Comparison of ENCODE assay signal across 2 cellular contexts in genomic region chr12:96398422-96399080, GRCh38.
TF ChIP-seq lines count a peak whose summit lies in the region.

No MANE protein-coding gene starts in this region.

TF ChIP-seq in SK-N-SH, 30 proteins besides CTCF, POLR2A, EP300 and RAD21 (continued from another document):
- TF ChIP-seq USF2 (IDR thresholded peaks at IDR 0.05; ENCODE audit: borderline replicate concordance, low read depth, low read length) (no peak), MXI1 (IDR thresholded peaks at IDR 0.05; ENCODE audit: low read depth, low read length) (no peak)

TF ChIP-seq in SK-N-SH treated with all-trans-retinoic acid at 6 μM for 48 hours, 23 proteins besides CTCF, POLR2A, EP300 and RAD21 (continued from another document):
- TF ChIP-seq RARB (CRISPR knock-in tag; IDR thresholded peaks at IDR 0.05) (no peak), ZC3H10 (CRISPR knock-in tag; IDR thresholded peaks at IDR 0.05) (no peak), ZFP3 (CRISPR knock-in tag; IDR thresholded peaks at IDR 0.05) (no peak), ISL1 (CRISPR knock-in tag; IDR thresholded peaks at IDR 0.05) (no peak), TCF4 (CRISPR knock-in tag; IDR thresholded peaks at IDR 0.05; ENCODE audit: borderline replicate concordance) (no peak), BACH2 (CRISPR knock-in tag; IDR thresholded peaks at IDR 0.05; ENCODE audit: borderline replicate concordance) (no peak), TOX (CRISPR knock-in tag; IDR thresholded peaks at IDR 0.05; ENCODE audit: borderline replicate concordance) (no peak)
- TF ChIP-seq, protein P1, sequence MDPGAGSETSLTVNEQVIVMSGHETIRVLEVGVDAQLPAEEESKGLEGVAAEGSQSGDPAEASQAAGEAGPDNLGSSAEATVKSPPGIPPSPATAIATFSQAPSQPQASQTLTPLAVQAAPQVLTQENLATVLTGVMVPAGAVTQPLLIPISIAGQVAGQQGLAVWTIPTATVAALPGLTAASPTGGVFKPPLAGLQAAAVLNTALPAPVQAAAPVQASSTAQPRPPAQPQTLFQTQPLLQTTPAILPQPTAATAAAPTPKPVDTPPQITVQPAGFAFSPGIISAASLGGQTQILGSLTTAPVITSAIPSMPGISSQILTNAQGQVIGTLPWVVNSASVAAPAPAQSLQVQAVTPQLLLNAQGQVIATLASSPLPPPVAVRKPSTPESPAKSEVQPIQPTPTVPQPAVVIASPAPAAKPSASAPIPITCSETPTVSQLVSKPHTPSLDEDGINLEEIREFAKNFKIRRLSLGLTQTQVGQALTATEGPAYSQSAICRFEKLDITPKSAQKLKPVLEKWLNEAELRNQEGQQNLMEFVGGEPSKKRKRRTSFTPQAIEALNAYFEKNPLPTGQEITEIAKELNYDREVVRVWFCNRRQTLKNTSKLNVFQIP (CRISPR knock-in tag; IDR thresholded peaks at IDR 0.05; ENCODE audit: borderline replicate concordance, low read depth): no peak
